In genomic region chr3:169264711-169265110, GRCh38 we compare ENCODE assay signal across 10 cellular contexts.
DNase-seq lines count a peak whose midpoint lies in the region; ATAC-seq and TF ChIP-seq lines count a peak whose summit lies in the region.
"Had no signal": no experiment of that assay in that cellular context is flagged by ENCODE, and none has a peak within 500 bp of the region (broad histone marks: within the 10 kb centered on the region; RNA-seq: fewer than 3 reads in every experiment).

No MANE protein-coding gene starts in this region.

- no peaks in the 10 kb centered on the region for H3K36me3 ChIP-seq in mucosa of rectum (ENCODE audit: control insufficient read depth in 2 of 2, insufficient read depth in 2 of 2, low read length in 2 of 2)
- H3K36me3 ChIP-seq: esophagus squamous epithelium had no signal

- DNase-seq in DMS53 (lab: John Stamatoyannopoulos, UW) (peak; percentile 46), NCI-H2081 (lab: John Stamatoyannopoulos, UW) (peak; percentile 87 to 96), astrocyte of the spinal cord (ENCODE audit: low read depth, low spot score) (peak; percentile 59), globus pallidus (ENCODE audit: low spot score) (no peak)
- no peak for DNase-seq in naive thymus-derived CD8-positive, alpha-beta T cell
- DNase-seq: activated effector memory CD4-positive, alpha-beta T cell treated with anti-CD3 and anti-CD28 coated beads, Interleukin-2, amount 50 U/mL, for 16 hours; esophagus squamous epithelium had no signal

- H3K27me3 ChIP-seq in mucosa of rectum (ENCODE audit: control insufficient read depth in 2 of 2, insufficient read depth in 2 of 2, low read length in 2 of 2) = no peaks in the 10 kb centered on the region
- H3K27me3 ChIP-seq: esophagus squamous epithelium had no signal

- H3K27ac Mint-ChIP-seq in naive thymus-derived CD8-positive, alpha-beta T cell = no peak overlapping the region

- H3K9me3 ChIP-seq in mucosa of rectum (ENCODE audit: control insufficient read depth in 2 of 2, low read length in 2 of 2) = no peaks in the 10 kb centered on the region
- H3K9me3 ChIP-seq: esophagus squamous epithelium had no signal

- H3K27ac ChIP-seq in mucosa of rectum (ENCODE audit: low read depth in 2 of 2, low read length in 2 of 2) = peak overlapping the region in 1 of 2 donors; percentile 22
- H3K27ac ChIP-seq: esophagus squamous epithelium had no signal

- H3K36me3 Mint-ChIP-seq in naive thymus-derived CD8-positive, alpha-beta T cell = no peaks in the 10 kb centered on the region

- peak overlapping the region; percentile 8 to 38 for H3K9ac ChIP-seq in mucosa of rectum (ENCODE audit: low read depth in 1 of 2, low read length in 2 of 2)

- H3K9me3 Mint-ChIP-seq in naive thymus-derived CD8-positive, alpha-beta T cell = peaks cover 0 to 2% (median 0%) of the 10 kb centered on the region in 9 donors

- POLR2A ChIA-PET in naive thymus-derived CD8-positive, alpha-beta T cell (lab: Charles Lee) = no interaction called here

- H3K4me1 Mint-ChIP-seq in naive thymus-derived CD8-positive, alpha-beta T cell = no peaks in the 10 kb centered on the region

- no peak overlapping the region for H3K4me3 Mint-ChIP-seq in naive thymus-derived CD8-positive, alpha-beta T cell

- H3K4me1 ChIP-seq in mucosa of rectum (ENCODE audit: control insufficient read depth in 2 of 2, insufficient read depth in 2 of 2, low read length in 2 of 2) = peaks cover 2 to 18% of the 10 kb centered on the region in 2 donors

- ATAC-seq in GM21447 (IDR thresholded peaks at IDR 0.05; ENCODE audit: unreplicated experiment) = no peak
- no peak for ATAC-seq in naive thymus-derived CD8-positive, alpha-beta T cell
- ATAC-seq in GM19035 (IDR thresholded peaks at IDR 0.05; ENCODE audit: unreplicated experiment) = no peak

- in situ Hi-C loops in astrocyte of the spinal cord (cut with HindIII; ENCODE audit: low sequenced_read_pairs) = no loop called here

- H3K4me3 ChIP-seq in astrocyte of the spinal cord (ENCODE audit: low read depth, low read length) (no peak overlapping the region), mucosa of rectum (ENCODE audit: low read length in 2 of 2) (no peak overlapping the region)
- H3K4me3 ChIP-seq: esophagus squamous epithelium had no signal

- no peak for TF ChIP-seq CTCF in astrocyte of the spinal cord (IDR thresholded peaks at IDR 0.05; ENCODE audit: low read depth, low read length)

- peaks cover 0 to 1% (median 0%) of the 10 kb centered on the region in 5 donors for H3K27me3 Mint-ChIP-seq in naive thymus-derived CD8-positive, alpha-beta T cell

Comparison
In these comparisons a context has a peak if more than half of its experiments do, and no peak if none do; other contexts are left out.
1. DNase-seq: peak in DMS53 (single experiment), NCI-H2081 (2 of 2) and astrocyte of the spinal cord (single experiment); none in naive thymus-derived CD8-positive, alpha-beta T cell (0 of 10) and globus pallidus (single experiment).